1 cellular context compared by ENCODE assay signal in the genomic region with DNA sequence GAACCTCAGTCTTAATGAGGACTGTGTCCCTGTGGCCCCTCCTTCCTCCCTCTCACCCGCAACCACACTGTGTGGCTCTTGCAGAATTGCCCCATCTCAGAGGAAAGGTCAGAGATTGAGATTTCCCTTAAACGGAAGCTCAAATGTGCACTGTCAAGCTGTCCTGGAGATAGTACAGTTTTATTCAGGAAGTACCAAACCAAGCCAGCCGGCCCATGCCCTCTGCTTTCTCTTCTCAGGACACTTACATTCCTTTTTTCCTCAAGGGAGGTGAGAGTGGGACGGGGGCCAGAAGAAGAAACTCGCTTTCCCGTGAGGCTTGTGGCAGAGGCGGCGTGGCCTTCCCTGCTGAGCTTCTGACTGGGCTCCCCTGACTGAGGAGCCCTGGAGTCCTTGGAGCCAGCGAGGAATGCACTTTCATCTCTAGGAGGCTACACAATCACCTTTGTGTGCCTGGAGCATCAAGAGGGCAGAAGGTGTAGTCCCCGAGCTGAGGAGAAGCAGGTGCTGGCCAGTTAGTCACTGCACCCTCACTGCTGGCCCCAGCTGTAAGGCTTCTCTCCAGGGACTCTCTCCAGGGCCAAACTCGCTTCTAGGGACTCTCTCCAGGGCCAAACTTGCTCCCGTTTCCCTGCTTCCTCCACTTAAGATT.
TF ChIP-seq lines count a peak whose summit lies in the region.

No MANE protein-coding gene starts in this region.

TF ChIP-seq in HCT116, 20 proteins besides CTCF, POLR2A, EP300 and RAD21 (continued from another document):
- TF ChIP-seq, protein P1, sequence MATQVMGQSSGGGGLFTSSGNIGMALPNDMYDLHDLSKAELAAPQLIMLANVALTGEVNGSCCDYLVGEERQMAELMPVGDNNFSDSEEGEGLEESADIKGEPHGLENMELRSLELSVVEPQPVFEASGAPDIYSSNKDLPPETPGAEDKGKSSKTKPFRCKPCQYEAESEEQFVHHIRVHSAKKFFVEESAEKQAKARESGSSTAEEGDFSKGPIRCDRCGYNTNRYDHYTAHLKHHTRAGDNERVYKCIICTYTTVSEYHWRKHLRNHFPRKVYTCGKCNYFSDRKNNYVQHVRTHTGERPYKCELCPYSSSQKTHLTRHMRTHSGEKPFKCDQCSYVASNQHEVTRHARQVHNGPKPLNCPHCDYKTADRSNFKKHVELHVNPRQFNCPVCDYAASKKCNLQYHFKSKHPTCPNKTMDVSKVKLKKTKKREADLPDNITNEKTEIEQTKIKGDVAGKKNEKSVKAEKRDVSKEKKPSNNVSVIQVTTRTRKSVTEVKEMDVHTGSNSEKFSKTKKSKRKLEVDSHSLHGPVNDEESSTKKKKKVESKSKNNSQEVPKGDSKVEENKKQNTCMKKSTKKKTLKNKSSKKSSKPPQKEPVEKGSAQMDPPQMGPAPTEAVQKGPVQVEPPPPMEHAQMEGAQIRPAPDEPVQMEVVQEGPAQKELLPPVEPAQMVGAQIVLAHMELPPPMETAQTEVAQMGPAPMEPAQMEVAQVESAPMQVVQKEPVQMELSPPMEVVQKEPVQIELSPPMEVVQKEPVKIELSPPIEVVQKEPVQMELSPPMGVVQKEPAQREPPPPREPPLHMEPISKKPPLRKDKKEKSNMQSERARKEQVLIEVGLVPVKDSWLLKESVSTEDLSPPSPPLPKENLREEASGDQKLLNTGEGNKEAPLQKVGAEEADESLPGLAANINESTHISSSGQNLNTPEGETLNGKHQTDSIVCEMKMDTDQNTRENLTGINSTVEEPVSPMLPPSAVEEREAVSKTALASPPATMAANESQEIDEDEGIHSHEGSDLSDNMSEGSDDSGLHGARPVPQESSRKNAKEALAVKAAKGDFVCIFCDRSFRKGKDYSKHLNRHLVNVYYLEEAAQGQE (IDR thresholded peaks at IDR 0.05; ENCODE audit: low read depth), result no peak
- TF ChIP-seq FOSL1 (IDR thresholded peaks at IDR 0.05; ENCODE audit: low read depth), result no peak
- TF ChIP-seq ZFX (IDR thresholded peaks at IDR 0.05), result no peak
- TF ChIP-seq EGR1 (IDR thresholded peaks at IDR 0.05; ENCODE audit: low read depth), result no peak
- TF ChIP-seq ELF1 (IDR thresholded peaks at IDR 0.05; ENCODE audit: borderline replicate concordance, low read depth), result no peak
- TF ChIP-seq CBX3 (IDR thresholded peaks at IDR 0.05; ENCODE audit: low read depth), result no peak
- no peak for TF ChIP-seq SIN3A (IDR thresholded peaks at IDR 0.05; ENCODE audit: low read depth)
- no peak for TF ChIP-seq EZH2phosphoT487 (IDR thresholded peaks at IDR 0.05; ENCODE audit: borderline replicate concordance)
- no peak for TF ChIP-seq POLR2AphosphoS5 (IDR thresholded peaks at IDR 0.05; ENCODE audit: low read depth, low read length)
- TF ChIP-seq TCF7L2 (IDR thresholded peaks at IDR 0.05; ENCODE audit: borderline replicate concordance, extremely low read depth, insufficient read depth, insufficient read length), result no peak
- no peak for TF ChIP-seq SP1 (IDR thresholded peaks at IDR 0.05; ENCODE audit: low read depth)
- no peak for TF ChIP-seq YY1 (IDR thresholded peaks at IDR 0.05; ENCODE audit: extremely low read depth, insufficient replicate concordance, low read depth, low read length)
- TF ChIP-seq ZNF274 (IDR thresholded peaks at IDR 0.05; ENCODE audit: low read depth, low read length), result no peak
- no peak for TF ChIP-seq JUND (IDR thresholded peaks at IDR 0.05)
